ENCODE assay signal across 1 cellular context in the genomic region with DNA sequence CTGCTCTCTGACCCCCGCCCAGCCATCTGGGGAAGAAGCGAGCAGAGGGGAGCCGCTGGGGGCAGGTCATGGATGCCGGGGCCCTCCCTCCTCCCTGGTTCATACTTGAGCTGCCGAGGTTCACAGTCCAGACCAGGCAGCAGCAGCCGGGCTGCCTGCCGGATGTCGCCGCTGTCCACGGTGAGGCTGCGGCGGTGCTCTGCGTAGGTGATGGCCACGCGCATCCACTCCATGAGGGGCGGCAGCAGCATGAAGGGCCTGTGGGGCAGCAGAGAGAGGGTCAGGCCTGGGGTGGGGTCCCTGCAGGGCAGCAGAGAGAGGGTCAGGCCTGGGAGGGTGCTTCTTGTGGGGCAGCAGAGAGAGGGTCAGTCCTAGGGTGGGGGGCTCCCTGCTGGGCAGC.
TF ChIP-seq lines count a peak whose summit lies in the region.

No MANE protein-coding gene starts in this region.

TF ChIP-seq in H1, 55 proteins besides CTCF, POLR2A, EP300 and RAD21:
- no peak for TF ChIP-seq KDM5A (IDR thresholded peaks at IDR 0.05; ENCODE audit: low read length)
- no peak for TF ChIP-seq CREB1 (IDR thresholded peaks at IDR 0.05)
- no peak for TF ChIP-seq BACH1 (IDR thresholded peaks at IDR 0.05; ENCODE audit: low read length)
